ENCODE assay signal across 15 cellular contexts in genomic region chr15:47746516-47746915, GRCh38. TPM values are rescaled to one million over a fixed set of nuclear protein-coding genes. Genes with fewer than 3 reads are reported as not detected.
A peak's percentile ranks its signal among the peaks of the same experiment; 100 is the strongest.
DNase-seq lines count a peak whose midpoint lies in the region; ATAC-seq and TF ChIP-seq lines count a peak whose summit lies in the region.
"Had no signal": no experiment of that assay in that cellular context is flagged by ENCODE, and none has a peak within 500 bp of the region (broad histone marks: within the 10 kb centered on the region; RNA-seq: fewer than 3 reads in every experiment).

No MANE protein-coding gene starts in this region.

- no peaks in the 10 kb centered on the region for H3K9me3 ChIP-seq in neural progenitor cell (ENCODE audit: low read depth)
- H3K9me3 ChIP-seq: A549 had no signal

- H3K27me3 ChIP-seq in neural progenitor cell, result peaks cover 19% of the 10 kb centered on the region

- H3K4me2 ChIP-seq in neural progenitor cell, result no peak overlapping the region
- H3K4me2 ChIP-seq: A549 had no signal

- in situ Hi-C loops in G401 (cut with HindIII; ENCODE audit: low sequenced_read_pairs), result no loop called here

- H3K4me1 ChIP-seq in neural progenitor cell, result peaks cover 25% of the 10 kb centered on the region
- H3K4me1 ChIP-seq: A549 had no signal

- no peak overlapping the region for H3K4me3 ChIP-seq in neural progenitor cell
- H3K4me3 ChIP-seq: A549, GM23248 had no signal

- H3K27ac ChIP-seq in neural progenitor cell, result no peak overlapping the region
- H3K27ac ChIP-seq: A549, GM23248 had no signal

- no peak overlapping the region for H2AFZ ChIP-seq in neural progenitor cell (replicated peaks)
- H2AFZ ChIP-seq: GM23248 had no signal

- no peak overlapping the region for H3K9ac ChIP-seq in neural progenitor cell
- H3K9ac ChIP-seq: GM23248 had no signal

- H3K79me2 ChIP-seq in neural progenitor cell (ENCODE audit: low read depth), result no peaks in the 10 kb centered on the region

- DNase-seq in G401 (ENCODE audit: low spot score), result peak; percentile 56
- DNase-seq in NCI-H446 treated with DMSO at 0.1 percent for 48 hours (lab: John Stamatoyannopoulos, UW), result peak; percentile 23
- peak; percentile 8 for DNase-seq in cerebellum (ENCODE audit: low spot score)
- peak; percentile 15 for DNase-seq in neural progenitor cell (ENCODE audit: low spot score)
- DNase-seq in HK-2 (ENCODE audit: unreplicated experiment), result no peak
- no peak for DNase-seq in SHP77 (lab: John Stamatoyannopoulos, UW)
- DNase-seq: CD8-positive, alpha-beta T cell; COR-L47; DMS53; GM23248 had no signal

- no peak overlapping the region for H3K27ac Mint-ChIP-seq in neural progenitor cell
- H3K27ac Mint-ChIP-seq: CD14-positive monocyte; CD8-positive, alpha-beta T cell; IgD-negative memory B cell had no signal

- H4K20me1 ChIP-seq in neural progenitor cell (ENCODE audit: low read depth), result peaks cover 10% of the 10 kb centered on the region

- H3K36me3 Mint-ChIP-seq in neural progenitor cell, result peaks cover 26% of the 10 kb centered on the region
- H3K36me3 Mint-ChIP-seq: CD14-positive monocyte; CD8-positive, alpha-beta T cell; IgD-negative memory B cell had no signal

- H3K27me3 Mint-ChIP-seq in neural progenitor cell (ENCODE audit: insufficient read depth, low read depth), result no peaks in the 10 kb centered on the region
- H3K27me3 Mint-ChIP-seq: IgD-negative memory B cell had no signal

- H3K9me3 Mint-ChIP-seq in neural progenitor cell, result peaks cover under 1% of the 10 kb centered on the region
- H3K9me3 Mint-ChIP-seq: CD8-positive, alpha-beta T cell; IgD-negative memory B cell had no signal

- no peak overlapping the region for H3K4me3 Mint-ChIP-seq in neural progenitor cell
- H3K4me3 Mint-ChIP-seq: CD14-positive monocyte; CD8-positive, alpha-beta T cell; IgD-negative memory B cell had no signal

- peaks cover 18% of the 10 kb centered on the region for H3K4me1 Mint-ChIP-seq in neural progenitor cell
- H3K4me1 Mint-ChIP-seq: CD14-positive monocyte, IgD-negative memory B cell had no signal

- H3F3A ChIP-seq in neural progenitor cell (ENCODE audit: low read depth), result peaks cover 17% of the 10 kb centered on the region

- TF ChIP-seq CTCF in neural progenitor cell (IDR thresholded peaks at IDR 0.05), result no peak

- ATAC-seq in GM21737 (IDR thresholded peaks at IDR 0.05; ENCODE audit: unreplicated experiment), result no peak
- ATAC-seq: A549; CD8-positive, alpha-beta T cell; HCT116 had no signal

- no peaks in the 10 kb centered on the region for H3K36me3 ChIP-seq in neural progenitor cell

RNA-seq across cellular contexts. Expression of gene SEMA6D, which starts 29.2 kb away (rescaled TPM):
- not detected in 2 replicates for total RNA-seq in G401 (2014; rRNA removed; shearing (Covaris generic))
- total RNA-seq in cerebellum (102 TPM), neural progenitor cell (ENCODE audit: low replicate concordance) (12.5 and 23.5 TPM in 2 replicates)
- total RNA-seq: CD8-positive, alpha-beta T cell had no signal

Comparison
In these comparisons a context has a peak if more than half of its experiments do, and no peak if none do; other contexts are left out.
1. DNase-seq: peak in G401 (single experiment), NCI-H446 treated with DMSO at 0.1 percent for 48 hours (single experiment), cerebellum (single experiment) and neural progenitor cell (single experiment); none in HK-2 (single experiment) and SHP77 (0 of 2).
2. RNA of gene SEMA6D, which starts 29.2 kb away (total RNA-seq): 102 TPM in cerebellum (single experiment) and 12.5 to 23.5 TPM in neural progenitor cell; not detected in G401; every median in the first group is over 10 times any median in the second.